10 cellular contexts compared by ENCODE assay signal in the genomic region with DNA sequence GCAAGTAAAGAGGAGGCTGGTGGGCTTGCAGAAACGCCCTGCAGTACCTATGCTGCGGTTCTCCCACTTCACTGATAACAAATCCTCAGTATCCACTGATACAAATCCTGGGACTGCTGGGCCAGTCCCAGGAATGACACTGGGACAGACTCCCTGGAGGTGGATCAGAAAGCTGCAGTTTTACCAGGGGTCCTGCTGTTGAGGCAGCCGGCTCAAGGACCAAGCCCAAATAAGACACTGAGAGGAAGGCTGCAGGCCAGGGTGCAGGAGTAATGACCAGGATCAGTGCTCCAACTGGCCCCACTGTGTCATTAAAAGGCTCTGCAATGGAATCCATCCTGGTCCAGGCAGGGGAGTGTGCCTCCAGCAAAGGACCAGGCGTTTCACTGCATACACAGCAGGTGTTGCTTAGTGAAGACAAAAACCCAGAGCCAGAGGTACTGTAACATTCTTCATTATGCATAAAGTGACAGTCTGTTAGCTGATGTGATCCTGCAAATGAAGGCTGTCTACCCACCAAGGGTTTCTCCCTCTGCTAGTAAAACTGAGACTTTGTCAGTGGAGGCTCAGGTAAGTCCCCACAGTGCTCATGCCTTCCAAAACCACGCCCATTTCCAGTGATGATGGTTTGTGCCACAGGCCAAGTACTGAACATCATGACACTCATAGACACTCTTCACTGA. TPM values are rescaled to one million over a fixed set of nuclear protein-coding genes. Genes with fewer than 3 reads are reported as not detected.
DNase-seq lines count a peak whose midpoint lies in the region; ATAC-seq and TF ChIP-seq lines count a peak whose summit lies in the region.
"Had no signal": no experiment of that assay in that cellular context is flagged by ENCODE, and none has a peak within 500 bp of the region (broad histone marks: within the 10 kb centered on the region; RNA-seq: fewer than 3 reads in every experiment).

No MANE protein-coding gene starts in this region.

- peaks cover 24% of the 10 kb centered on the region for H3K79me2 ChIP-seq in GM23338 (replicated peaks; ENCODE audit: insufficient read depth)

- peaks cover 34% of the 10 kb centered on the region for H3K4me1 Mint-ChIP-seq in CD8-positive, alpha-beta T cell (ENCODE audit: low read depth)
- H3K4me1 Mint-ChIP-seq in GM23338: peaks cover 17% of the 10 kb centered on the region
- H3K4me1 Mint-ChIP-seq in activated CD8-positive, alpha-beta T cell treated with anti-CD3 and anti-CD28 coated beads, Interleukin-2, amount 10 ng/mL, durations not matched to agents 7 days and 5 days (ENCODE audit: low read depth): peaks cover 36% of the 10 kb centered on the region
- H3K4me1 Mint-ChIP-seq in natural killer cell: peaks cover 32 to 36% of the 10 kb centered on the region in 2 donors

- peak overlapping the region; percentile 69 for H3K27ac Mint-ChIP-seq in CD8-positive, alpha-beta T cell
- no peak overlapping the region for H3K27ac Mint-ChIP-seq in GM23338
- H3K27ac Mint-ChIP-seq in activated CD8-positive, alpha-beta T cell treated with anti-CD3 and anti-CD28 coated beads, Interleukin-2, amount 10 ng/mL, durations not matched to agents 7 days and 5 days: peak overlapping the region; percentile 69
- peak overlapping the region; percentile 83 to 95 for H3K27ac Mint-ChIP-seq in natural killer cell

- H3K4me1 ChIP-seq in CD8-positive, alpha-beta T cell (ENCODE audit: insufficient read depth, low read length): peaks cover 27% of the 10 kb centered on the region
- peaks cover 12% of the 10 kb centered on the region; the same call in 1 of the 2 replicates for H3K4me1 ChIP-seq in GM23338 (ENCODE audit: insufficient read depth)

- H3K27ac ChIP-seq in CD8-positive, alpha-beta T cell (ENCODE audit: low read depth, low read length): no peak overlapping the region
- H3K27ac ChIP-seq in GM23338 (ENCODE audit: low read depth): no peak overlapping the region
- H3K27ac ChIP-seq: HL-60 had no signal

- POLR2A ChIA-PET in CD8-positive, alpha-beta T cell (lab: Charles Lee): interaction anchor here (1.5 to 2.4 kb wide), 3 partner anchors 17 to 30 kb away, joined by 4 to 28 read pairs (median 9); a partner anchor contains a TSS
- POLR2A ChIA-PET in activated CD8-positive, alpha-beta T cell treated with anti-CD3 and anti-CD28 coated beads, Interleukin-2, amount 10 ng/mL, durations not matched to agents 7 days and 5 days (lab: Charles Lee): interaction anchor here (0.7 to 6.0 kb wide), 2 partner anchors 16 to 31 kb away, joined by 3 to 67 read pairs; a partner anchor contains a TSS

- H3K9me3 Mint-ChIP-seq in CD8-positive, alpha-beta T cell: no peaks in the 10 kb centered on the region
- H3K9me3 Mint-ChIP-seq in GM23338 (no peaks in the 10 kb centered on the region; the same call in 2 of the 3 replicates), natural killer cell (no peaks in the 10 kb centered on the region)
- no peaks in the 10 kb centered on the region for H3K9me3 Mint-ChIP-seq in activated CD8-positive, alpha-beta T cell treated with anti-CD3 and anti-CD28 coated beads, Interleukin-2, amount 10 ng/mL, durations not matched to agents 7 days and 5 days (ENCODE audit: insufficient read depth)

- H2AFZ ChIP-seq in GM23338: no peak overlapping the region

- no peak for ATAC-seq in CD8-positive, alpha-beta T cell
- no peak for ATAC-seq in GM23338
- ATAC-seq in activated CD8-positive, alpha-beta T cell treated with anti-CD3 and anti-CD28 coated beads, Interleukin-2, amount 10 ng/mL, durations not matched to agents 7 days and 5 days: no peak
- no peak for ATAC-seq in natural killer cell
- ATAC-seq in GM18498 (IDR thresholded peaks at IDR 0.05; ENCODE audit: unreplicated experiment): no peak
- no peak for ATAC-seq in GM18870 (IDR thresholded peaks at IDR 0.05; ENCODE audit: unreplicated experiment)

- H3K27me3 Mint-ChIP-seq in CD8-positive, alpha-beta T cell (ENCODE audit: low read depth): no peaks in the 10 kb centered on the region
- peaks cover 10% of the 10 kb centered on the region for H3K27me3 Mint-ChIP-seq in GM23338 (ENCODE audit: insufficient read depth, low read depth, poor library complexity)
- H3K27me3 Mint-ChIP-seq in activated CD8-positive, alpha-beta T cell treated with anti-CD3 and anti-CD28 coated beads, Interleukin-2, amount 10 ng/mL, durations not matched to agents 7 days and 5 days (ENCODE audit: low read depth): no peaks in the 10 kb centered on the region
- H3K27me3 Mint-ChIP-seq in natural killer cell (ENCODE audit: low read depth in 2 of 2): no peaks in the 10 kb centered on the region

- CTCF ChIA-PET in CD8-positive, alpha-beta T cell (lab: Charles Lee): no interaction called here
- CTCF ChIA-PET in activated CD8-positive, alpha-beta T cell treated with anti-CD3 and anti-CD28 coated beads, Interleukin-2, amount 10 ng/mL, durations not matched to agents 7 days and 5 days (lab: Charles Lee): no interaction called here

- no peak for DNase-seq in CD8-positive, alpha-beta T cell
- no peak for DNase-seq in GM23338 (ENCODE audit: low spot score)
- peak; percentile 36 for DNase-seq in activated CD8-positive, alpha-beta T cell treated with anti-CD3 and anti-CD28 coated beads, Interleukin-2, amount 10 ng/mL, durations not matched to agents 7 days and 5 days
- DNase-seq in natural killer cell: no peak
- DNase-seq in MV-4-11 (lab: John Stamatoyannopoulos, UW): no peak
- no peak for DNase-seq in CD1c-positive myeloid dendritic cell (ENCODE audit: extremely low spot score)

- peaks cover 11% of the 10 kb centered on the region; the same call in 1 of the 2 replicates for H3F3A ChIP-seq in GM23338 (replicated peaks; ENCODE audit: low read depth)

- peaks cover 35% of the 10 kb centered on the region for H4K20me1 ChIP-seq in GM23338 (replicated peaks; ENCODE audit: insufficient read depth)

- H3K9me3 ChIP-seq in CD8-positive, alpha-beta T cell (ENCODE audit: low read length): no peaks in the 10 kb centered on the region
- H3K9me3 ChIP-seq: right atrium auricular region had no signal

- no peak for TF ChIP-seq CTCF in CD8-positive, alpha-beta T cell (IDR thresholded peaks at IDR 0.05)
- TF ChIP-seq CTCF in GM23338 (conservative IDR thresholded peaks at IDR 0.05; ENCODE audit: low read depth in 2 of 2) (no peak), natural killer cell (IDR thresholded peaks at IDR 0.05) (no peak)

- no peak overlapping the region for H3K4me3 ChIP-seq in CD8-positive, alpha-beta T cell (ENCODE audit: low read depth, low read length)
- H3K4me3 ChIP-seq in GM23338: peak overlapping the region; percentile 77

- peaks cover 10% of the 10 kb centered on the region for H3K36me3 ChIP-seq in CD8-positive, alpha-beta T cell (ENCODE audit: insufficient read depth, low read length)
- H3K36me3 ChIP-seq in GM23338 (ENCODE audit: insufficient read depth): peaks cover 11% of the 10 kb centered on the region

- intact Hi-C loops in CD8-positive, alpha-beta T cell (cut with DNase I, micrococcal nuclease): loop anchor here in 1 of 2 experiments (10.0 kb wide), 1 partner anchor 154 kb away; a partner anchor contains a TSS
- intact Hi-C loops in natural killer cell (cut with micrococcal nuclease): no loop called here

- H3K4me3 Mint-ChIP-seq in CD8-positive, alpha-beta T cell: peak overlapping the region; percentile 64
- peak overlapping the region; percentile 91 for H3K4me3 Mint-ChIP-seq in GM23338
- H3K4me3 Mint-ChIP-seq in activated CD8-positive, alpha-beta T cell treated with anti-CD3 and anti-CD28 coated beads, Interleukin-2, amount 10 ng/mL, durations not matched to agents 7 days and 5 days: peak overlapping the region; percentile 88
- H3K4me3 Mint-ChIP-seq in natural killer cell: peak overlapping the region; percentile 96

- H3K36me3 Mint-ChIP-seq in CD8-positive, alpha-beta T cell: peaks cover 53% of the 10 kb centered on the region
- H3K36me3 Mint-ChIP-seq in GM23338 (ENCODE audit: low read depth) (peaks cover 59% of the 10 kb centered on the region), natural killer cell (peaks cover 6% of the 10 kb centered on the region)
- H3K36me3 Mint-ChIP-seq in activated CD8-positive, alpha-beta T cell treated with anti-CD3 and anti-CD28 coated beads, Interleukin-2, amount 10 ng/mL, durations not matched to agents 7 days and 5 days (ENCODE audit: low read depth): peaks cover 53% of the 10 kb centered on the region

- H3K27me3 ChIP-seq in CD8-positive, alpha-beta T cell (ENCODE audit: insufficient read depth, low read length): no peaks in the 10 kb centered on the region
- H3K27me3 ChIP-seq in GM23338 (ENCODE audit: insufficient read depth): peaks cover 8% of the 10 kb centered on the region
- H3K27me3 ChIP-seq: right atrium auricular region had no signal

- peak overlapping the region; percentile 91 for H3K4me2 ChIP-seq in GM23338

- H3K9me2 ChIP-seq in GM23338 (ENCODE audit: insufficient read depth): no peaks in the 10 kb centered on the region

RNA-seq across cellular contexts. Expression of a gene that starts 1.4 kb away (rescaled TPM):
- 10 to 100 TPM; 31.0 to 34.1 TPM for total RNA-seq in CD8-positive, alpha-beta T cell
- total RNA-seq in GM23338 (2014; rRNA removed; shearing (Covaris generic)): 24.5 and 40.2 TPM in 2 replicates
- polyA plus RNA-seq in GM23338 (2016; fragmentation: Nextera tagmentation; extraction: Ambion mirVana): 37.4 and 38.3 TPM in 2 replicates
- 10 to 100 TPM; 33.9 to 35.0 TPM for total RNA-seq in activated CD8-positive, alpha-beta T cell treated with anti-CD3 and anti-CD28 coated beads, Interleukin-2, amount 10 ng/mL, durations not matched to agents 7 days and 5 days
- total RNA-seq in natural killer cell: 10 to 100 TPM; 45.4 to 53.3 (median 50.2) TPM

RNA-seq across cellular contexts. Expression of a gene that starts 16.5 kb away (rescaled TPM):
- 10 to 100 TPM in 1 of 2 experiments, 1 to 10 TPM in 1; 9.9 to 10.5 TPM for total RNA-seq in CD8-positive, alpha-beta T cell
- total RNA-seq in GM23338 (2014; rRNA removed; shearing (Covaris generic)): 15.2 and 15.5 TPM in 2 replicates
- 53.5 and 56.1 TPM in 2 replicates for polyA plus RNA-seq in GM23338 (2016; fragmentation: Nextera tagmentation; extraction: Ambion mirVana)
- 10 to 100 TPM; 26.8 to 29.5 TPM for total RNA-seq in activated CD8-positive, alpha-beta T cell treated with anti-CD3 and anti-CD28 coated beads, Interleukin-2, amount 10 ng/mL, durations not matched to agents 7 days and 5 days
- total RNA-seq in natural killer cell: 10 to 100 TPM; 11.6 to 16.7 (median 14.2) TPM

RNA-seq across cellular contexts. Expression of a gene that starts 17.3 kb away (rescaled TPM):
- total RNA-seq in CD8-positive, alpha-beta T cell: 10 to 100 TPM; 16.1 to 16.7 TPM
- total RNA-seq in GM23338 (2014; rRNA removed; shearing (Covaris generic)): 55.5 and 58.3 TPM in 2 replicates
- polyA plus RNA-seq in GM23338 (2016; fragmentation: Nextera tagmentation; extraction: Ambion mirVana): 9.4 and 10.0 TPM in 2 replicates
- total RNA-seq in activated CD8-positive, alpha-beta T cell treated with anti-CD3 and anti-CD28 coated beads, Interleukin-2, amount 10 ng/mL, durations not matched to agents 7 days and 5 days: 10 to 100 TPM; 47.0 to 48.1 TPM
- total RNA-seq in natural killer cell: 10 to 100 TPM; 49.6 to 75.9 (median 50.9) TPM

RNA-seq across cellular contexts. Expression of a gene that starts 30.1 kb away (rescaled TPM):
- 10 to 100 TPM; 67.8 to 70.8 TPM for total RNA-seq in CD8-positive, alpha-beta T cell
- total RNA-seq in GM23338 (2014; rRNA removed; shearing (Covaris generic)): 53.5 and 54.1 TPM in 2 replicates
- 80.3 and 93.8 TPM in 2 replicates for polyA plus RNA-seq in GM23338 (2016; fragmentation: Nextera tagmentation; extraction: Ambion mirVana)
- 10 to 100 TPM; 94.3 to 97.2 TPM for total RNA-seq in activated CD8-positive, alpha-beta T cell treated with anti-CD3 and anti-CD28 coated beads, Interleukin-2, amount 10 ng/mL, durations not matched to agents 7 days and 5 days
- total RNA-seq in natural killer cell: 100 to 1,000 TPM in 1 of 3 donors, 10 to 100 TPM in 2; 73.8 to 101 (median 77.8) TPM

RNA-seq across cellular contexts. Expression of a gene that starts 30.8 kb away (rescaled TPM):
- 1 to 10 TPM; 1.8 to 2.3 TPM for total RNA-seq in CD8-positive, alpha-beta T cell
- 23.8 and 29.0 TPM in 2 replicates for total RNA-seq in GM23338 (2014; rRNA removed; shearing (Covaris generic))
- 30.3 and 30.4 TPM in 2 replicates for polyA plus RNA-seq in GM23338 (2016; fragmentation: Nextera tagmentation; extraction: Ambion mirVana)
- 10 to 100 TPM; 90.2 to 94.3 TPM for total RNA-seq in activated CD8-positive, alpha-beta T cell treated with anti-CD3 and anti-CD28 coated beads, Interleukin-2, amount 10 ng/mL, durations not matched to agents 7 days and 5 days
- 1 to 10 TPM; 1.6 to 4.8 (median 3.3) TPM for total RNA-seq in natural killer cell
